Comparison of ENCODE assay signal across 18 cellular contexts in the genomic region with DNA sequence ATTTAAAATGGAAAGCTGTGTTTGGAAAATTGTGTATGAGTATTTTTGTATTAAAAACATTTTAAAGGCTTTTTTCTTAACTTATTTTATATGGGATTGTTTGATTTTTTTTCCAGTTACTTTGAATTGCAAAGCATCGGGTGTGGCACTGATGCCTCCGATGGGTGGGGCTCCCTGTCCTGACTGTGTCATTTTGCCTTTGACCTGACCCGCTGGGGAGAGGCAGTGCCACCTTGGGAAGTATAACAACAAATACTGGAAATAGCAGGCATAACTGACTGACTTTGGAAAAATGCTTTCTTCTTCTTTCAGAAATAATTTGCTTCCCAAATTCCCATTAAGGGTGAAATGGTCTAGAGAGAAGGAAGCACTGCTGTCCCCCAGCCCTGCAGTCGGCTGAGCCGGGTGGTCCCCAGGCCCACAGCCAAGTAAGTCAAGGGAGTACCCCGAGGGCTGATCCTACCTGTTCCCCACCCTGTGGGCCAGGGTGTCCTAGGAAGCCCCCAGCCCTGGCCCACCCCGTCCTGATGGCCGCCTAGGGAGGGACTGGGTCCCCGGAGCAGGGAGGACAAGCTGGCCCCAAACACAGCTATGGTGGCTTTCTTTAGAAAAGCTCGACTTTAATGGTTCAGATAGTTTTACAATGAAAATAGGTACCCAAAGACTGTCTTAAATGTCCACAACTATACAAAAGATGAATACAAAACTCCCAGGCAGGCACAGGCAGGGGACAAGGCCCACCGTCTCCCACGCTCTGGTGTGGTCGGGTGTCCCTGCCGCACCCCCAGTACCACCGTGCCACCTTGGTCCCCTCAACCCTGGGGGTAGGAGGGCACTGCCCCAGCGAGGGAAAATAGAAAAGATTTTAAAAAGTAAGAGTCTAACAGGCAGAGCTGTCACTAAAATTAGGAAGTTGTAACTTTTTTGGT. TPM values are rescaled to one million over a fixed set of nuclear protein-coding genes. Genes with fewer than 3 reads are reported as not detected.
A peak's percentile ranks its signal among the peaks of the same experiment; 100 is the strongest.
DNase-seq lines count a peak whose midpoint lies in the region; ATAC-seq, FAIRE-seq and TF ChIP-seq lines count a peak whose summit lies in the region.
"Had no signal": no experiment of that assay in that cellular context is flagged by ENCODE, and none has a peak within 500 bp of the region (broad histone marks: within the 10 kb centered on the region; RNA-seq: fewer than 3 reads in every experiment).

No MANE protein-coding gene starts in this region.

- H3K36me3 Mint-ChIP-seq in natural killer cell treated with Interleukin-12 subunit alpha and Interleukin-12 subunit beta and Interleukin-15 and Interleukin-18, amount 100 ng/mL, for 72 hours: peaks cover 10% of the 10 kb centered on the region
- H3K36me3 Mint-ChIP-seq in natural killer cell (no peaks in the 10 kb centered on the region), type B pancreatic cell (peaks cover 10% of the 10 kb centered on the region)

- H2AK5ac ChIP-seq in mesenchymal stem cell (ENCODE audit: low read length, severe bottlenecking): no peak overlapping the region

- TF ChIP-seq EP300 in K562 (IDR thresholded peaks at IDR 0.05; ENCODE audit: low read length): no peak

- no peak for TF ChIP-seq RAD21 in K562 (CRISPR knock-in tag; conservative IDR thresholded peaks at IDR 0.05 in 1 of 2, IDR thresholded peaks at IDR 0.05 in 1 of 2)

- CTCF ChIA-PET in K562 (lab: Yijun Ruan, JAX; ENCODE audit: low intra/inter-chr PET ratio): no interaction called here

- H3K4me3 ChIP-seq in K562 (no peak overlapping the region), mesenchymal stem cell (ENCODE audit: insufficient read depth in 1 of 2, low read depth in 1 of 2, low read length in 2 of 2) (no peak overlapping the region)
- H3K4me3 ChIP-seq: psoas muscle had no signal

- TF ChIP-seq POLR2A in K562 (conservative IDR thresholded peaks at IDR 0.05): no peak; the same call in 1 of the 2 replicates

- no peak overlapping the region for H3K27ac ChIP-seq in K562 (ENCODE audit: extremely low read depth, low read depth, low read length)
- no peak overlapping the region for H3K27ac ChIP-seq in mesenchymal stem cell (ENCODE audit: low read length, poor library complexity, severe bottlenecking)
- H3K27ac ChIP-seq: psoas muscle had no signal

- H3K23ac ChIP-seq in mesenchymal stem cell (ENCODE audit: low read length in 2 of 2): no peak overlapping the region

- H4K8ac ChIP-seq in mesenchymal stem cell (ENCODE audit: low read length): no peak overlapping the region

- in situ Hi-C loops in K562 (cut with MboI): no loop called here

- H2BK12ac ChIP-seq in mesenchymal stem cell (ENCODE audit: low read length in 2 of 2): no peak overlapping the region

- H3K9ac ChIP-seq in K562 (ENCODE audit: insufficient read depth in 1 of 2, low read depth in 2 of 2, low read length in 2 of 2) (peak overlapping the region in 1 of 2 experiments; percentile 24; a peak in 1 of 4 replicates), mesenchymal stem cell (ENCODE audit: low read length) (peak overlapping the region; percentile 8)

- peaks cover 97% of the 10 kb centered on the region for H3K36me3 ChIP-seq in K562 (ENCODE audit: control insufficient read depth, insufficient read depth, low read length)
- peaks cover 93 to 94% of the 10 kb centered on the region in 2 experiments for H3K36me3 ChIP-seq in mesenchymal stem cell (ENCODE audit: control insufficient read depth in 1 of 2, insufficient read depth in 2 of 2, low read depth in 1 of 2, low read length in 2 of 2)

- no peak overlapping the region for H3K4me3 Mint-ChIP-seq in natural killer cell treated with Interleukin-12 subunit alpha and Interleukin-12 subunit beta and Interleukin-15 and Interleukin-18, amount 100 ng/mL, for 72 hours
- H3K4me3 Mint-ChIP-seq in natural killer cell: no peak overlapping the region
- H3K4me3 Mint-ChIP-seq in type B pancreatic cell: no peak overlapping the region
- H3K4me3 Mint-ChIP-seq: activated naive CD4-positive, alpha-beta T cell treated with anti-CD3 and anti-CD28 coated beads, Interleukin-2, amount 50 U/mL, for 24 hours had no signal

- H3K9me3 ChIP-seq in K562 (replicated peaks; ENCODE audit: control insufficient read depth, insufficient read depth, low read depth, low read length) (no peaks in the 10 kb centered on the region), mesenchymal stem cell (ENCODE audit: control insufficient read depth, low read length) (no peaks in the 10 kb centered on the region)
- H3K9me3 ChIP-seq: psoas muscle had no signal

- no peaks in the 10 kb centered on the region for H3K27me3 Mint-ChIP-seq in natural killer cell treated with Interleukin-12 subunit alpha and Interleukin-12 subunit beta and Interleukin-15 and Interleukin-18, amount 100 ng/mL, for 72 hours
- H3K27me3 Mint-ChIP-seq in natural killer cell (ENCODE audit: low read depth in 2 of 2): no peaks in the 10 kb centered on the region
- no peaks in the 10 kb centered on the region for H3K27me3 Mint-ChIP-seq in type B pancreatic cell
- H3K27me3 Mint-ChIP-seq: activated naive CD4-positive, alpha-beta T cell treated with anti-CD3 and anti-CD28 coated beads, Interleukin-2, amount 50 U/mL, for 24 hours had no signal

- no peak overlapping the region for H3K14ac ChIP-seq in mesenchymal stem cell (ENCODE audit: low read length in 2 of 2)

- no peaks in the 10 kb centered on the region for H3K9me1 ChIP-seq in K562 (ENCODE audit: control insufficient read depth, insufficient read depth, low read length)

- no peak overlapping the region for H3K27ac Mint-ChIP-seq in natural killer cell treated with Interleukin-12 subunit alpha and Interleukin-12 subunit beta and Interleukin-15 and Interleukin-18, amount 100 ng/mL, for 72 hours
- H3K27ac Mint-ChIP-seq in natural killer cell: peak overlapping the region in 1 of 2 donors; percentile 33
- H3K27ac Mint-ChIP-seq in type B pancreatic cell: peak overlapping the region; percentile 36
- H3K27ac Mint-ChIP-seq: activated naive CD4-positive, alpha-beta T cell treated with anti-CD3 and anti-CD28 coated beads, Interleukin-2, amount 50 U/mL, for 24 hours had no signal

- H4K20me1 ChIP-seq in K562 (replicated peaks; ENCODE audit: control insufficient read depth, insufficient read depth, low read length): peaks cover 15% of the 10 kb centered on the region

- H3K79me2 ChIP-seq in K562 (ENCODE audit: control insufficient read depth, insufficient read depth, low read length): no peaks in the 10 kb centered on the region

- peaks cover 0 to 11% of the 10 kb centered on the region in 2 donors for H3K4me1 Mint-ChIP-seq in natural killer cell treated with Interleukin-12 subunit alpha and Interleukin-12 subunit beta and Interleukin-15 and Interleukin-18, amount 100 ng/mL, for 72 hours (ENCODE audit: low read depth in 2 of 2)
- H3K4me1 Mint-ChIP-seq in natural killer cell (peaks cover 5 to 9% of the 10 kb centered on the region in 2 donors), type B pancreatic cell (ENCODE audit: unreplicated experiment) (peaks cover 5% of the 10 kb centered on the region)
- H3K4me1 Mint-ChIP-seq: activated naive CD4-positive, alpha-beta T cell treated with anti-CD3 and anti-CD28 coated beads, Interleukin-2, amount 50 U/mL, for 24 hours had no signal

- no peaks in the 10 kb centered on the region for H3K9me3 Mint-ChIP-seq in natural killer cell treated with Interleukin-12 subunit alpha and Interleukin-12 subunit beta and Interleukin-15 and Interleukin-18, amount 100 ng/mL, for 72 hours
- H3K9me3 Mint-ChIP-seq in natural killer cell (no peaks in the 10 kb centered on the region), type B pancreatic cell (no peaks in the 10 kb centered on the region)
- H3K9me3 Mint-ChIP-seq: activated naive CD4-positive, alpha-beta T cell treated with anti-CD3 and anti-CD28 coated beads, Interleukin-2, amount 50 U/mL, for 24 hours had no signal

- H2BK15ac ChIP-seq in mesenchymal stem cell (ENCODE audit: low read depth, poor library complexity, severe bottlenecking): no peak overlapping the region

- H2AFZ ChIP-seq in K562 (ENCODE audit: low read depth, low read length): no peak overlapping the region
- no peak overlapping the region for H2AFZ ChIP-seq in mesenchymal stem cell (ENCODE audit: low read depth, low read length)

- H3K27me3 ChIP-seq in K562 (ENCODE audit: control insufficient read depth in 2 of 2, insufficient read depth in 2 of 2, low read length in 2 of 2) (no peaks in the 10 kb centered on the region), mesenchymal stem cell (ENCODE audit: control insufficient read depth in 1 of 2, insufficient read depth in 1 of 2, low read length in 2 of 2) (no peaks in the 10 kb centered on the region)

- DNase-seq in natural killer cell treated with Interleukin-12 subunit alpha and Interleukin-12 subunit beta and Interleukin-15 and Interleukin-18, amount 100 ng/mL, for 72 hours (ENCODE audit: low spot score): peak; percentile 42
- DNase-seq in natural killer cell (no peak), K562 (ENCODE audit: extremely low read depth in 1 of 4, low spot score in 3 of 4) (no peak), mesenchymal stem cell (no peak), type B pancreatic cell (ENCODE audit: extremely low spot score, unreplicated experiment) (no peak), DMS 273 (lab: John Stamatoyannopoulos, UW; ENCODE audit: unreplicated experiment) (no peak), nucleus accumbens (lab: John Stamatoyannopoulos, UW) (no peak), medulla oblongata (ENCODE audit: extremely low spot score) (no peak)
- DNase-seq: activated CD4-positive, CD25-positive, alpha-beta regulatory T cell treated with anti-CD3 and anti-CD28 coated beads, Interleukin-2, amount 50 U/mL, for 72 hours; foreskin fibroblast; hypothalamus; NCI-H1436 treated with DMSO at 0.1 percent for 48 hours; NCI-H345; psoas muscle; SIG-M5; T-helper 9 cell had no signal

- H2BK120ac ChIP-seq in mesenchymal stem cell (ENCODE audit: low read depth, low read length): no peak overlapping the region

- H2BK5ac ChIP-seq in mesenchymal stem cell (ENCODE audit: low read depth, low read length, poor library complexity, severe bottlenecking): no peak overlapping the region

- H3K4ac ChIP-seq in mesenchymal stem cell (ENCODE audit: low read depth in 1 of 2, low read length in 2 of 2): no peak overlapping the region

- ATAC-seq in natural killer cell treated with Interleukin-12 subunit alpha and Interleukin-12 subunit beta and Interleukin-15 and Interleukin-18, amount 100 ng/mL, for 72 hours: no peak
- no peak for ATAC-seq in natural killer cell
- ATAC-seq in K562: no peak
- ATAC-seq: psoas muscle had no signal

- H3K4me1 ChIP-seq in K562 (replicated peaks in 1 of 2; ENCODE audit: control insufficient read depth in 2 of 2, insufficient read depth in 2 of 2, low read length in 2 of 2): peaks cover 2 to 50% of the 10 kb centered on the region in 2 experiments; a peak in 4 of 5 replicates
- peaks cover 1% of the 10 kb centered on the region for H3K4me1 ChIP-seq in mesenchymal stem cell (ENCODE audit: control insufficient read depth, insufficient read depth, low read depth, low read length)
- H3K4me1 ChIP-seq: psoas muscle had no signal

- intact Hi-C loops in natural killer cell (cut with micrococcal nuclease): no loop called here
- intact Hi-C loops in K562 (cut with micrococcal nuclease): no loop called here

- WGBS in K562 (ENCODE audit: insufficient coverage, low coverage, missing lambda C conversion rate): 91% methylated on average over 16 of the region's 16 CpGs
- WGBS in mesenchymal stem cell: 95% methylated on average over 15 of the region's 16 CpGs

- H3K79me1 ChIP-seq in mesenchymal stem cell (replicated peaks; ENCODE audit: low read length, poor library complexity, severe bottlenecking): peaks cover 59% of the 10 kb centered on the region

- POLR2A ChIA-PET in K562 (lab: Yijun Ruan, JAX): interaction anchor here (1.4 kb wide), 1 partner anchor 20 kb away, joined by 5 read pairs; no protein-coding TSS in a partner anchor

- TSS peak; percentile 39 for BruUV-seq in K562 (replicated peaks; lab: Mats Ljungman, UMichigan)

- no peak overlapping the region for H4K91ac ChIP-seq in mesenchymal stem cell (ENCODE audit: low read length)

- no peak for TF ChIP-seq CTCF in natural killer cell (IDR thresholded peaks at IDR 0.05)
- TF ChIP-seq CTCF in K562 (IDR thresholded peaks at IDR 0.05 in 2 of 3, conservative IDR thresholded peaks at IDR 0.05 in 1 of 3; ENCODE audit: insufficient read depth in 2 of 3, low read depth in 1 of 3, low read length in 3 of 3): no peak
- TF ChIP-seq CTCF in type B pancreatic cell (conservative IDR thresholded peaks at IDR 0.05): no peak

- no peak overlapping the region for H3K18ac ChIP-seq in mesenchymal stem cell (ENCODE audit: low read depth in 1 of 2, low read length in 2 of 2)

- no peak for FAIRE-seq in K562 (lab: Jason Lieb, UNC)
- FAIRE-seq: GM12891 had no signal

- H3K4me2 ChIP-seq in K562 (ENCODE audit: insufficient read depth, low read length) (no peak overlapping the region), mesenchymal stem cell (ENCODE audit: low read length, poor library complexity, severe bottlenecking) (no peak overlapping the region)

RNA-seq across cellular contexts. Expression of a gene that starts 26.4 kb away (rescaled TPM):
- 10 to 100 TPM; 29.6 to 59.3 TPM for total RNA-seq in natural killer cell treated with Interleukin-12 subunit alpha and Interleukin-12 subunit beta and Interleukin-15 and Interleukin-18, amount 100 ng/mL, for 72 hours
- total RNA-seq in natural killer cell: 10 to 100 TPM; 38.7 to 47.6 (median 46.0) TPM
- 38.8 and 78.3 TPM in 2 replicates for total RNA-seq in K562 (2011; cell fraction: chromatin; rRNA removed; ENCODE audit: low replicate concordance)
- total RNA-seq in K562 (2011; cell fraction: nucleolus; rRNA removed): 62.0 and 74.4 TPM in 2 replicates
- 44.5 and 47.7 TPM in 2 replicates for total RNA-seq in K562 (2011; cell fraction: nucleoplasm; rRNA removed)
- 29.1 and 33.3 TPM in 2 replicates for total RNA-seq in K562 (2014; rRNA removed)
- 10.6 and 12.0 TPM in 2 replicates for total RNA-seq in K562 (2014; rRNA removed; fragmentation: Illumina TruSeq; extraction: Trizol)
- total RNA-seq in K562 (2015; rRNA removed; fragmentation: Illumina TruSeq; extraction: Trizol): 16.4 and 18.9 TPM in 2 replicates
- total RNA-seq in K562 (2021): 59.6 and 63.0 TPM in 2 replicates
- 12.9 and 28.3 TPM in 2 replicates for polyA plus RNA-seq in K562 (2011; rRNA removed)
- 19.0 and 31.9 TPM in 2 replicates for polyA plus RNA-seq in K562 (2011; cell fraction: cytosol; rRNA removed)
- polyA plus RNA-seq in K562 (2011; cell fraction: nucleus; rRNA removed): 59.7 and 83.0 TPM in 2 replicates
- 44.5 and 46.5 TPM in 2 replicates for polyA plus RNA-seq in K562 (2012)
- polyA plus RNA-seq in K562 (2014; fragmentation: Illumina TruSeq; extraction: Trizol): 14.8 and 32.1 TPM in 2 replicates
- 1 to 10 TPM in 1 of 2 experiments, under 1 TPM in 1; 0.76 to 1.4 TPM for polyA plus RNA-seq in K562 (2014; fragmentation: Nextera tagmentation; extraction: Ambion mirVana)
- 33.6 and 36.5 TPM in 2 replicates for polyA plus RNA-seq in K562 (2014; rRNA removed)
- 7.8 and 9.9 TPM in 2 replicates for polyA minus RNA-seq in K562 (2011; rRNA and poly(A)+ RNA removed)
- polyA minus RNA-seq in K562 (2011; cell fraction: cytosol; rRNA and poly(A)+ RNA removed): 26.9 and 38.7 TPM in 2 replicates
- 48.3 and 117 TPM in 2 replicates for polyA minus RNA-seq in K562 (2011; cell fraction: nucleus; rRNA and poly(A)+ RNA removed)
- 14.9 TPM for polyA plus RNA-seq in mesenchymal stem cell (2013, experiment 1 of 2)
- polyA plus RNA-seq in mesenchymal stem cell (2013, experiment 2 of 2): 15.1 TPM
- total RNA-seq in type B pancreatic cell (ENCODE audit: low replicate concordance): 42.2 and 44.8 TPM in 2 replicates
